Comparison of ENCODE assay signal across 6 cellular contexts in genomic region chr6:30687659-30688431, GRCh38. TPM values are rescaled to one million over a fixed set of nuclear protein-coding genes. Genes with fewer than 3 reads are reported as not detected.
A peak's percentile ranks its signal among the peaks of the same experiment; 100 is the strongest.
DNase-seq lines count a peak whose midpoint lies in the region; TF ChIP-seq lines count a peak whose summit lies in the region.

No MANE protein-coding gene starts in this region.

- H3K4me2 ChIP-seq in fibroblast of lung (ENCODE audit: extremely low read depth, insufficient read depth, low read length) = peak overlapping the region; percentile 100

- H3K9ac ChIP-seq in fibroblast of lung (ENCODE audit: insufficient read depth, low read length) = peak overlapping the region; percentile 91

- H3K27ac ChIP-seq in AG04450 (ENCODE audit: low read depth, low read length) = peak overlapping the region; percentile 99
- peak overlapping the region; percentile 99 for H3K27ac ChIP-seq in fibroblast of lung (ENCODE audit: insufficient read depth, low read length)

- CTCF ChIA-PET in AG04450 (lab: Charles Lee) = interaction anchor here (0.6 to 2.0 kb wide), 6 partner anchors 9 to 73 kb away, joined by 3 to 13 read pairs (median 4); partner anchors contain the start of genes DHX16 and MDC1

- POLR2A ChIA-PET in AG04450 (lab: Yijun Ruan, JAX) = interaction anchor here (0.6 to 4.8 kb wide), 9 partner anchors 8 to 201 kb away, joined by 3 to 43 read pairs (median 6); partner anchors contain the start of genes DHX16, MDC1 and TUBB

- peak overlapping the region; percentile 92 for H3K4me3 ChIP-seq in AG04450 (ENCODE audit: low read depth, low read length)
- H3K4me3 ChIP-seq in fibroblast of lung (replicated peaks in 1 of 4; ENCODE audit: control extremely low read depth in 1 of 4, insufficient read depth in 1 of 4, low read depth in 3 of 4, low read length in 4 of 4) = peak overlapping the region; percentile 71 to 95 (median 87)

- H3K36me3 ChIP-seq in fibroblast of lung (ENCODE audit: control insufficient read depth, insufficient read depth, low read length) = peaks cover 10% of the 10 kb centered on the region

- peak; percentile 32 for TF ChIP-seq CTCF in AG04450 (IDR thresholded peaks at IDR 0.05; ENCODE audit: low read depth, low read length)
- TF ChIP-seq CTCF in fibroblast of lung (conservative IDR thresholded peaks at IDR 0.05 in 1 of 2, IDR thresholded peaks at IDR 0.05 in 1 of 2; ENCODE audit: low read depth in 1 of 2, low read length in 2 of 2) = peak; percentile 25 to 38

- no peaks in the 10 kb centered on the region for H3K9me3 Mint-ChIP-seq in stimulated activated naive CD8-positive, alpha-beta T cell treated with anti-CD3 and anti-CD28 coated beads, Interleukin-15, Interleukin-2, amounts not matched to agents 100 ng/mL and 50 ng/mL, for 24 hours

- H3K4me1 ChIP-seq in fibroblast of lung (ENCODE audit: control insufficient read depth, extremely low read depth, insufficient read depth, low read length) = peaks cover 27% of the 10 kb centered on the region

- DNase-seq in AG04450 (ENCODE audit: low read depth, low spot score) (no peak), NCI-H1105 treated with DMSO at 0.1 percent for 48 hours (lab: John Stamatoyannopoulos, UW) (peak; percentile 22), fibroblast of lung (ENCODE audit: low read depth in 2 of 2) (peak; percentile 41 to 65), foreskin melanocyte (no peak), NCI-H1092 treated with DMSO at 0.1 percent for 48 hours (lab: John Stamatoyannopoulos, UW) (no peak)

- H3K4me3 Mint-ChIP-seq in stimulated activated naive CD8-positive, alpha-beta T cell treated with anti-CD3 and anti-CD28 coated beads, Interleukin-15, Interleukin-2, amounts not matched to agents 100 ng/mL and 50 ng/mL, for 24 hours = peak overlapping the region; percentile 97

- peaks cover 41% of the 10 kb centered on the region for H3K4me1 Mint-ChIP-seq in stimulated activated naive CD8-positive, alpha-beta T cell treated with anti-CD3 and anti-CD28 coated beads, Interleukin-15, Interleukin-2, amounts not matched to agents 100 ng/mL and 50 ng/mL, for 24 hours (ENCODE audit: low read depth)

- H3K9me3 ChIP-seq in AG04450 (ENCODE audit: control insufficient read depth, insufficient read depth, low read length) (no peaks in the 10 kb centered on the region; the same call in 1 of the 2 replicates), fibroblast of lung (ENCODE audit: control insufficient read depth, insufficient read depth, low read depth, low read length) (no peaks in the 10 kb centered on the region)

- no peaks in the 10 kb centered on the region for H4K20me1 ChIP-seq in fibroblast of lung (ENCODE audit: control insufficient read depth, extremely low read depth, insufficient read depth, low read length)

- no peaks in the 10 kb centered on the region for H3K27me3 ChIP-seq in AG04450 (ENCODE audit: control insufficient read depth, insufficient read depth, low read length)
- no peaks in the 10 kb centered on the region for H3K27me3 ChIP-seq in fibroblast of lung (ENCODE audit: control insufficient read depth, insufficient read depth, low read length)

- peaks cover 27% of the 10 kb centered on the region for H3K36me3 Mint-ChIP-seq in stimulated activated naive CD8-positive, alpha-beta T cell treated with anti-CD3 and anti-CD28 coated beads, Interleukin-15, Interleukin-2, amounts not matched to agents 100 ng/mL and 50 ng/mL, for 24 hours (ENCODE audit: low read depth)

- H3K27ac Mint-ChIP-seq in stimulated activated naive CD8-positive, alpha-beta T cell treated with anti-CD3 and anti-CD28 coated beads, Interleukin-15, Interleukin-2, amounts not matched to agents 100 ng/mL and 50 ng/mL, for 24 hours = peak overlapping the region; percentile 95

- H3K79me2 ChIP-seq in fibroblast of lung (ENCODE audit: control insufficient read depth, insufficient read depth, low read length) = peaks cover 67% of the 10 kb centered on the region

- no peaks in the 10 kb centered on the region for H3K27me3 Mint-ChIP-seq in stimulated activated naive CD8-positive, alpha-beta T cell treated with anti-CD3 and anti-CD28 coated beads, Interleukin-15, Interleukin-2, amounts not matched to agents 100 ng/mL and 50 ng/mL, for 24 hours

- no peak overlapping the region for H2AFZ ChIP-seq in fibroblast of lung (ENCODE audit: low read length)

RNA-seq across cellular contexts. Expression of gene PPP1R18, which starts 1.4 kb away (rescaled TPM):
- polyA plus RNA-seq in AG04450 (2011; rRNA removed) (83.2 and 89.6 TPM in 2 replicates), fibroblast of lung (92.6 and 122 TPM in 2 replicates)
- polyA minus RNA-seq in AG04450 (2011; rRNA and poly(A)+ RNA removed) = 70.7 and 74.2 TPM in 2 replicates
- 44.4 and 63.4 TPM in 2 replicates for total RNA-seq in fibroblast of lung
- 87.4 and 99.6 TPM in 2 replicates for polyA plus RNA-seq in fibroblast of lung (2012)
- polyA minus RNA-seq in fibroblast of lung (ENCODE audit: low replicate concordance) = 226 and 269 TPM in 2 replicates

RNA-seq across cellular contexts. Expression of gene NRM, which starts 2.9 kb away (rescaled TPM):
- polyA plus RNA-seq in AG04450 (2011; rRNA removed) (14.6 and 17.4 TPM in 2 replicates), fibroblast of lung (18.3 and 39.6 TPM in 2 replicates)
- 11.0 and 15.0 TPM in 2 replicates for polyA minus RNA-seq in AG04450 (2011; rRNA and poly(A)+ RNA removed)
- 1.5 and 2.5 TPM in 2 replicates for total RNA-seq in fibroblast of lung
- 21.5 and 46.7 TPM in 2 replicates for polyA plus RNA-seq in fibroblast of lung (2012)
- polyA minus RNA-seq in fibroblast of lung (ENCODE audit: low replicate concordance) = 66.6 and 131 TPM in 2 replicates

RNA-seq across cellular contexts. Expression of gene DHX16, which starts 15.0 kb away (rescaled TPM):
- polyA plus RNA-seq in AG04450 (2011; rRNA removed) (27.6 and 31.9 TPM in 2 replicates), fibroblast of lung (22.5 and 33.2 TPM in 2 replicates)
- 32.9 and 40.2 TPM in 2 replicates for polyA minus RNA-seq in AG04450 (2011; rRNA and poly(A)+ RNA removed)
- 33.1 and 34.8 TPM in 2 replicates for total RNA-seq in fibroblast of lung
- polyA plus RNA-seq in fibroblast of lung (2012) = 27.0 and 29.2 TPM in 2 replicates
- polyA minus RNA-seq in fibroblast of lung (ENCODE audit: low replicate concordance) = 73.8 and 75.8 TPM in 2 replicates

RNA-seq across cellular contexts. Expression of gene MDC1, which starts 29.2 kb away (rescaled TPM):
- polyA plus RNA-seq in AG04450 (2011; rRNA removed) (4.1 and 6.8 TPM in 2 replicates), fibroblast of lung (3.3 and 7.4 TPM in 2 replicates)
- polyA minus RNA-seq in AG04450 (2011; rRNA and poly(A)+ RNA removed) = 9.0 and 9.5 TPM in 2 replicates
- total RNA-seq in fibroblast of lung = 3.3 and 5.0 TPM in 2 replicates
- 8.7 and 14.3 TPM in 2 replicates for polyA plus RNA-seq in fibroblast of lung (2012)
- 47.9 and 50.8 TPM in 2 replicates for polyA minus RNA-seq in fibroblast of lung (ENCODE audit: low replicate concordance)

RNA-seq across cellular contexts. Expression of gene TUBB, which starts 32.3 kb away (rescaled TPM):
- 1,457 and 1,715 TPM in 2 replicates for polyA plus RNA-seq in AG04450 (2011; rRNA removed)
- 1,694 and 2,026 TPM in 2 replicates for polyA minus RNA-seq in AG04450 (2011; rRNA and poly(A)+ RNA removed)
- 432 and 551 TPM in 2 replicates for total RNA-seq in fibroblast of lung
- polyA plus RNA-seq in fibroblast of lung = 1,493 and 2,513 TPM in 2 replicates
- polyA plus RNA-seq in fibroblast of lung (2012) = 1,291 and 2,040 TPM in 2 replicates
- 2,570 and 3,657 TPM in 2 replicates for polyA minus RNA-seq in fibroblast of lung (ENCODE audit: low replicate concordance)

Comparison
In these comparisons a context has a peak if more than half of its experiments do, and no peak if none do; other contexts are left out.
1. DNase-seq: peak in NCI-H1105 treated with DMSO at 0.1 percent for 48 hours (single experiment) and fibroblast of lung (2 of 2); none in AG04450 (single experiment), foreskin melanocyte (single experiment) and NCI-H1092 treated with DMSO at 0.1 percent for 48 hours (single experiment).